ENCODE assay signal across 19 cellular contexts in genomic region chr2:237457388-237457941, GRCh38. TPM values are rescaled to one million over a fixed set of nuclear protein-coding genes. Genes with fewer than 3 reads are reported as not detected.
A peak's percentile ranks its signal among the peaks of the same experiment; 100 is the strongest.
DNase-seq lines count a peak whose midpoint lies in the region; TF ChIP-seq lines count a peak whose summit lies in the region.
"Had no signal": no experiment of that assay in that cellular context is flagged by ENCODE, and none has a peak within 500 bp of the region (broad histone marks: within the 10 kb centered on the region; RNA-seq: fewer than 3 reads in every experiment).

No MANE protein-coding gene starts in this region.

- H3K4me3 Mint-ChIP-seq in activated T-helper 1 cell treated with anti-CD3 and anti-CD28 coated beads, Interleukin-12 subunit alpha, Interleukin-12 subunit beta, Interleukin-2, Interleukin-4 antibody, amounts not matched to agents 30 ng/mL and 10 ng/mL and 1 ng/mL, durations not matched to agents 14 hours and 24 hours and 36 hours: no peak overlapping the region
- H3K4me3 Mint-ChIP-seq: CD14-positive monocyte had no signal

- WGBS in mesenchymal stem cell: 94% methylated on average over 2 of the region's 2 CpGs

- peak overlapping the region; percentile 15 to 96 for H3K4ac ChIP-seq in mesenchymal stem cell (ENCODE audit: low read depth in 1 of 2, low read length in 2 of 2)

- TF ChIP-seq POLR2A in vagina (IDR thresholded peaks at IDR 0.05): no peak

- no peak overlapping the region for H2BK5ac ChIP-seq in mesenchymal stem cell (ENCODE audit: low read depth, low read length, poor library complexity, severe bottlenecking)

- H3K9me3 Mint-ChIP-seq in activated T-helper 1 cell treated with anti-CD3 and anti-CD28 coated beads, Interleukin-12 subunit alpha, Interleukin-12 subunit beta, Interleukin-2, Interleukin-4 antibody, amounts not matched to agents 30 ng/mL and 10 ng/mL and 1 ng/mL, durations not matched to agents 14 hours and 24 hours and 36 hours: peaks cover 30% of the 10 kb centered on the region

- H3K27me3 Mint-ChIP-seq in activated T-helper 1 cell treated with anti-CD3 and anti-CD28 coated beads, Interleukin-12 subunit alpha, Interleukin-12 subunit beta, Interleukin-2, Interleukin-4 antibody, amounts not matched to agents 30 ng/mL and 10 ng/mL and 1 ng/mL, durations not matched to agents 14 hours and 24 hours and 36 hours (ENCODE audit: insufficient read depth): peaks cover 2% of the 10 kb centered on the region

- no peak for TF ChIP-seq CTCF in vagina (IDR thresholded peaks at IDR 0.05)

- no peak overlapping the region for H3K9ac ChIP-seq in mesenchymal stem cell (ENCODE audit: low read length)

- no peak overlapping the region for H3K23ac ChIP-seq in mesenchymal stem cell (ENCODE audit: low read length in 2 of 2)

- H4K8ac ChIP-seq in mesenchymal stem cell (ENCODE audit: low read length): peak overlapping the region; percentile 35

- H3K27ac ChIP-seq in mesenchymal stem cell (ENCODE audit: low read length, poor library complexity, severe bottlenecking) (no peak overlapping the region), vagina (peak overlapping the region; percentile 10), caudate nucleus (ENCODE audit: low read depth, low read length) (no peak overlapping the region)

- H3K4me1 ChIP-seq in mesenchymal stem cell (ENCODE audit: control insufficient read depth, insufficient read depth, low read depth, low read length): peaks cover 6% of the 10 kb centered on the region
- H3K4me1 ChIP-seq in vagina: no peaks in the 10 kb centered on the region

- no peak overlapping the region for H2AFZ ChIP-seq in mesenchymal stem cell (ENCODE audit: low read depth, low read length)

- peak overlapping the region; percentile 69 to 79 for H2BK12ac ChIP-seq in mesenchymal stem cell (ENCODE audit: low read length in 2 of 2)

- H2AK5ac ChIP-seq in mesenchymal stem cell (ENCODE audit: low read length, severe bottlenecking): no peak overlapping the region

- DNase-seq in activated CD8-positive, alpha-beta memory T cell treated with anti-CD3 and anti-CD28 coated beads, Interleukin-2, amount 50 U/mL, for 48 hours: peak; percentile 3
- no peak for DNase-seq in activated CD8-positive, alpha-beta memory T cell treated with anti-CD3 and anti-CD28 coated beads, Interleukin-2, amount 50 U/mL, for 4 hours
- no peak for DNase-seq in activated T-helper 1 cell treated with anti-CD3 and anti-CD28 coated beads, Interleukin-12 subunit alpha, Interleukin-12 subunit beta, Interleukin-2, Interleukin-4 antibody, amounts not matched to agents 30 ng/mL and 10 ng/mL and 1 ng/mL, durations not matched to agents 14 hours and 24 hours and 36 hours (ENCODE audit: low spot score)
- no peak for DNase-seq in mesenchymal stem cell
- no peak for DNase-seq in vagina (ENCODE audit: extremely low spot score in 2 of 2)
- no peak for DNase-seq in cortex of kidney (lab: John Stamatoyannopoulos, UW)
- DNase-seq in HuH-7 (ENCODE audit: low spot score): no peak
- no peak for DNase-seq in caudate nucleus (lab: John Stamatoyannopoulos, UW)
- DNase-seq: EL; KBM-7; NCI-H1092 treated with DMSO at 0.1 percent for 48 hours; NCI-H1436 treated with DMSO at 0.1 percent for 48 hours; NCI-H1930; NCI-H226; NCI-H510A treated with DMSO at 0.1 percent for 48 hours; NCI-H748 treated with DMSO at 0.1 percent for 48 hours; NK-92 treated with Interleukin-12 subunit alpha and Interleukin-12 subunit beta, amount 100 ng/mL, for 24 hours; SIG-M5 had no signal

- H3K4me1 Mint-ChIP-seq in activated T-helper 1 cell treated with anti-CD3 and anti-CD28 coated beads, Interleukin-12 subunit alpha, Interleukin-12 subunit beta, Interleukin-2, Interleukin-4 antibody, amounts not matched to agents 30 ng/mL and 10 ng/mL and 1 ng/mL, durations not matched to agents 14 hours and 24 hours and 36 hours (ENCODE audit: low read depth): peaks cover 36% of the 10 kb centered on the region
- H3K4me1 Mint-ChIP-seq: CD14-positive monocyte had no signal

- H3K14ac ChIP-seq in mesenchymal stem cell (ENCODE audit: low read length in 2 of 2): peak overlapping the region in 1 of 2 experiments; percentile 35

- H3K18ac ChIP-seq in mesenchymal stem cell (ENCODE audit: low read depth in 1 of 2, low read length in 2 of 2): peak overlapping the region; percentile 59 to 63

- peak overlapping the region; percentile 77 for H2BK15ac ChIP-seq in mesenchymal stem cell (ENCODE audit: low read depth, poor library complexity, severe bottlenecking)

- peak overlapping the region; percentile 82 for H2BK120ac ChIP-seq in mesenchymal stem cell (ENCODE audit: low read depth, low read length)

- H3K27me3 ChIP-seq in mesenchymal stem cell (ENCODE audit: control insufficient read depth in 1 of 2, insufficient read depth in 1 of 2, low read length in 2 of 2) (no peaks in the 10 kb centered on the region), vagina (no peaks in the 10 kb centered on the region)

- no peak overlapping the region for H4K91ac ChIP-seq in mesenchymal stem cell (ENCODE audit: low read length)

- no peak overlapping the region for H3K4me2 ChIP-seq in mesenchymal stem cell (ENCODE audit: low read length, poor library complexity, severe bottlenecking)

- intact Hi-C loops in activated T-helper 1 cell treated with anti-CD3 and anti-CD28 coated beads, Interleukin-12 subunit alpha, Interleukin-12 subunit beta, Interleukin-2, Interleukin-4 antibody, amounts not matched to agents 30 ng/mL and 10 ng/mL and 1 ng/mL, durations not matched to agents 14 hours and 24 hours and 36 hours (cut with micrococcal nuclease): no loop called here
- intact Hi-C loops in vagina (cut with DNase I): no loop called here

- H3K4me3 ChIP-seq in mesenchymal stem cell (ENCODE audit: insufficient read depth in 1 of 2, low read depth in 1 of 2, low read length in 2 of 2): no peak overlapping the region
- no peak overlapping the region for H3K4me3 ChIP-seq in vagina

- peaks cover 7% of the 10 kb centered on the region for H3K36me3 Mint-ChIP-seq in activated T-helper 1 cell treated with anti-CD3 and anti-CD28 coated beads, Interleukin-12 subunit alpha, Interleukin-12 subunit beta, Interleukin-2, Interleukin-4 antibody, amounts not matched to agents 30 ng/mL and 10 ng/mL and 1 ng/mL, durations not matched to agents 14 hours and 24 hours and 36 hours (ENCODE audit: low read depth)
- H3K36me3 Mint-ChIP-seq: CD14-positive monocyte had no signal

- H3K9me3 ChIP-seq in mesenchymal stem cell (ENCODE audit: control insufficient read depth, low read length): no peaks in the 10 kb centered on the region
- H3K9me3 ChIP-seq in vagina: no peaks in the 10 kb centered on the region

- no peaks in the 10 kb centered on the region for H3K79me1 ChIP-seq in mesenchymal stem cell (replicated peaks; ENCODE audit: low read length, poor library complexity, severe bottlenecking)

- peak overlapping the region; percentile 11 for H3K27ac Mint-ChIP-seq in activated T-helper 1 cell treated with anti-CD3 and anti-CD28 coated beads, Interleukin-12 subunit alpha, Interleukin-12 subunit beta, Interleukin-2, Interleukin-4 antibody, amounts not matched to agents 30 ng/mL and 10 ng/mL and 1 ng/mL, durations not matched to agents 14 hours and 24 hours and 36 hours
- H3K27ac Mint-ChIP-seq: CD14-positive monocyte had no signal

- H3K36me3 ChIP-seq in mesenchymal stem cell (ENCODE audit: control insufficient read depth in 1 of 2, insufficient read depth in 2 of 2, low read depth in 1 of 2, low read length in 2 of 2) (no peaks in the 10 kb centered on the region), vagina (no peaks in the 10 kb centered on the region)

RNA-seq across cellular contexts. Expression of gene MLPH, which starts 29.6 kb away (rescaled TPM):
- not detected in 2 replicates for total RNA-seq in activated T-helper 1 cell treated with anti-CD3 and anti-CD28 coated beads, Interleukin-12 subunit alpha, Interleukin-12 subunit beta, Interleukin-2, Interleukin-4 antibody, amounts not matched to agents 30 ng/mL and 10 ng/mL and 1 ng/mL, durations not matched to agents 14 hours and 24 hours and 36 hours
- polyA plus RNA-seq in mesenchymal stem cell (2013, experiment 1 of 2): 93.7 TPM
- polyA plus RNA-seq in mesenchymal stem cell (2013, experiment 2 of 2): 85.6 TPM
- 34.6 TPM for total RNA-seq in vagina
- polyA plus RNA-seq: CD14-positive monocyte had no signal

RNA-seq across cellular contexts. Expression of gene COL6A3, which starts 43.5 kb away (rescaled TPM):
- total RNA-seq in activated T-helper 1 cell treated with anti-CD3 and anti-CD28 coated beads, Interleukin-12 subunit alpha, Interleukin-12 subunit beta, Interleukin-2, Interleukin-4 antibody, amounts not matched to agents 30 ng/mL and 10 ng/mL and 1 ng/mL, durations not matched to agents 14 hours and 24 hours and 36 hours: 13.1 and 15.5 TPM in 2 replicates
- 173 TPM for polyA plus RNA-seq in mesenchymal stem cell (2013, experiment 1 of 2)
- polyA plus RNA-seq in mesenchymal stem cell (2013, experiment 2 of 2): 153 TPM
- total RNA-seq in vagina: 315 TPM
- polyA plus RNA-seq: CD14-positive monocyte had no signal

Comparison
In these comparisons a context has a peak if more than half of its experiments do, and no peak if none do; other contexts are left out.
1. RNA of gene MLPH, which starts 29.6 kb away (total RNA-seq): 34.6 TPM in vagina (single experiment); not detected in activated T-helper 1 cell treated with anti-CD3 and anti-CD28 coated beads, Interleukin-12 subunit alpha, Interleukin-12 subunit beta, Interleukin-2, Interleukin-4 antibody, amounts not matched to agents 30 ng/mL and 10 ng/mL and 1 ng/mL, durations not matched to agents 14 hours and 24 hours and 36 hours; every median in the first group is over 10 times any median in the second.
2. RNA of gene COL6A3, which starts 43.5 kb away (total RNA-seq): 315 TPM in vagina (single experiment); 13.1 to 15.5 TPM in activated T-helper 1 cell treated with anti-CD3 and anti-CD28 coated beads, Interleukin-12 subunit alpha, Interleukin-12 subunit beta, Interleukin-2, Interleukin-4 antibody, amounts not matched to agents 30 ng/mL and 10 ng/mL and 1 ng/mL, durations not matched to agents 14 hours and 24 hours and 36 hours; every median in the first group is over 10 times any median in the second.